Comparison of ENCODE assay signal across 9 cellular contexts in the genomic region with DNA sequence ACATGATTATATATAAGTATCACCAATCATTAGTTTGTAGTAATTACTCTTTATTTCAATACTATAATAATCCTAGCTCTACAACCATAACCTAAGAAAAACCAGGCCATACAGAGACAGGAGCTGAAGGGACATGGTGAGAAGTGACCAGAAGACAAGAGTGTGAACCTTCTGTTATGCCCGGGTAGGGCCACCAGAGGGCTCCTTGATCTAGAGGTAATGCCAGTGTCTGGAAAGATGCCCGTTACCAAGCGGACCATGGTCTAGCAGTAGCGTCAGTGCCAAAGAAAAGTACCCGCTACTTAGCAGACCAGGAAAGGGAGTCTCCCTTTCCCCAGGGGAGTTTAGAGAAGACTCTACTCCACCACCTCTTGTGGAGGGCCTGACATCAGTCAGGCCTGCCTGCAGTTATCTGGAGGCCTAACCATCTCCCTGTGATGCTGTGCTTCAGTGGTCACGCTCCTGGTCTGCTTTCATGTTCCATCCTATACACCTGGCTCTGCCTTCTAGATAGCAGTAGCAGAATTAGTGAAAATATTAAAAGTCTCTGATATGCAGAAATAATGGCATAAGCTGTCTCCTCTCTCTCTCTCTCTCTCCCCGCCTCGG. TPM values are rescaled to one million over a fixed set of nuclear protein-coding genes. Genes with fewer than 3 reads are reported as not detected.
A peak's percentile ranks its signal among the peaks of the same experiment; 100 is the strongest.
DNase-seq lines count a peak whose midpoint lies in the region; ATAC-seq, FAIRE-seq and TF ChIP-seq lines count a peak whose summit lies in the region.
"Not testable (repeated sequence)": the region's sequence is repeated elsewhere in the genome, so short reads cannot be mapped to it uniquely, and the experiment has no call there.
"Had no signal": no experiment of that assay in that cellular context is flagged by ENCODE, and none has a peak within 500 bp of the region (broad histone marks: within the 10 kb centered on the region; RNA-seq: fewer than 3 reads in every experiment).

No MANE protein-coding gene starts in this region.

- H2AFZ ChIP-seq in PC-3 (ENCODE audit: low read length); H1 (ENCODE audit: low read length); keratinocyte (ENCODE audit: control insufficient read depth, low read length): not testable (repeated sequence)

- not testable (repeated sequence) for H2BK20ac ChIP-seq in H1 (ENCODE audit: low read length)

- not testable (repeated sequence) for H3K4me3 Mint-ChIP-seq in activated CD4-positive, alpha-beta T cell treated with anti-CD3 and anti-CD28 coated beads, Interleukin-2, amount 10 ng/mL, durations not matched to agents 24 days and 14 days

- H3K9ac ChIP-seq in PC-3 (ENCODE audit: low read length); H1 (replicated peaks in 1 of 4; ENCODE audit: extremely low read depth in 1 of 4, low read depth in 3 of 4, low read length in 3 of 4); keratinocyte (ENCODE audit: control insufficient read depth, extremely low read depth, insufficient read depth, low read length): not testable (repeated sequence)

- not testable (repeated sequence) for H3K27ac Mint-ChIP-seq in activated CD4-positive, alpha-beta T cell treated with anti-CD3 and anti-CD28 coated beads, Interleukin-2, amount 10 ng/mL, durations not matched to agents 24 days and 14 days

- not testable (repeated sequence) for H3K27ac ChIP-seq in PC-3 (ENCODE audit: low read length); H1 (ENCODE audit: low read depth, low read length); keratinocyte (ENCODE audit: control insufficient read depth, insufficient read depth, low read length)

- H3K4me1 ChIP-seq in PC-3 (ENCODE audit: insufficient read depth, low read length); H1 (replicated peaks in 1 of 4; ENCODE audit: control insufficient read depth in 3 of 4, insufficient read depth in 4 of 4, low read length in 3 of 4); keratinocyte (ENCODE audit: control insufficient read depth, extremely low read depth, insufficient read depth, low read length): not testable (repeated sequence)

- H3K4ac ChIP-seq in H1 (replicated peaks; ENCODE audit: insufficient read length, low read depth, low read length): not testable (repeated sequence)

- not testable (repeated sequence) for H3K79me1 ChIP-seq in H1 (ENCODE audit: low read depth, low read length)

- not testable (repeated sequence) for H3K9me2 ChIP-seq in PC-3 (replicated peaks; ENCODE audit: low read length)

- TF ChIP-seq EP300 in H1 (IDR thresholded peaks at IDR 0.05; ENCODE audit: borderline replicate concordance in 1 of 2, low read depth in 2 of 2, low read length in 2 of 2): not testable (repeated sequence)

- not testable (repeated sequence) for H3K4me3 ChIP-seq in PC-3 (ENCODE audit: low read length); H1 (ENCODE audit: extremely low read depth in 1 of 4, insufficient read depth in 2 of 4, low read depth in 3 of 4, low read length in 4 of 4); keratinocyte (ENCODE audit: control insufficient read depth in 2 of 3, extremely low read depth in 1 of 3, insufficient read depth in 2 of 3, low read depth in 1 of 3, low read length in 3 of 3)

- not testable (repeated sequence) for DNase-seq in D721Med (ENCODE audit: insufficient read length, low spot score); keratinocyte (ENCODE audit: low read depth, low spot score)
- peak; percentile 60 for DNase-seq in H4 (ENCODE audit: low spot score)
- DNase-seq in NAMALWA (ENCODE audit: low spot score): peak; percentile 68
- peak; percentile 65 for DNase-seq in PC-3
- DNase-seq in activated CD4-positive, alpha-beta T cell treated with anti-CD3 and anti-CD28 coated beads, Interleukin-2, amount 10 ng/mL, durations not matched to agents 24 days and 14 days: peak; percentile 63
- DNase-seq in H1 (ENCODE audit: low read depth in 1 of 2, low spot score in 2 of 2): peak in 1 of 2 experiments; percentile 77
- DNase-seq in stimulated activated CD8-positive, alpha-beta memory T cell treated with anti-CD3 and anti-CD28 coated beads, Interleukin-4, amount 100 ng/mL, for 48 hours: peak; percentile 47

- H3K9me3 Mint-ChIP-seq in activated CD4-positive, alpha-beta T cell treated with anti-CD3 and anti-CD28 coated beads, Interleukin-2, amount 10 ng/mL, durations not matched to agents 24 days and 14 days: peaks cover 11% of the 10 kb centered on the region

- H4K91ac ChIP-seq in H1 (replicated peaks; ENCODE audit: insufficient read length, low read length): not testable (repeated sequence)

- H2BK120ac ChIP-seq in H1 (replicated peaks; ENCODE audit: low read depth, low read length): not testable (repeated sequence)

- H3K23ac ChIP-seq in H1 (ENCODE audit: insufficient read length): not testable (repeated sequence)

- TF ChIP-seq RAD21 in H1 (IDR thresholded peaks at IDR 0.05 in 1 of 2, conservative IDR thresholded peaks at IDR 0.05 in 1 of 2; ENCODE audit: low read depth in 2 of 2, low read length in 2 of 2): peak; percentile 49 to 68

- not testable (repeated sequence) for H3K27me3 ChIP-seq in PC-3 (ENCODE audit: low read length); H1 (replicated peaks in 1 of 4; ENCODE audit: control insufficient read depth in 3 of 4, extremely low read depth in 1 of 4, insufficient read depth in 3 of 4, low read length in 3 of 4); keratinocyte (ENCODE audit: control insufficient read depth, extremely low read depth, insufficient read depth, low read length)

- not testable (repeated sequence) for H3K36me3 ChIP-seq in PC-3 (ENCODE audit: low read depth, low read length); H1 (ENCODE audit: control insufficient read depth in 2 of 4, insufficient read depth in 4 of 4, low read length in 3 of 4); keratinocyte (ENCODE audit: control insufficient read depth in 2 of 2, extremely low read depth in 1 of 2, insufficient read depth in 2 of 2, low read length in 2 of 2)

- H3K4me2 ChIP-seq in PC-3 (ENCODE audit: low read length); H1 (ENCODE audit: insufficient read depth in 1 of 2, low read depth in 2 of 2, low read length in 2 of 2); keratinocyte (ENCODE audit: control insufficient read depth, extremely low read depth, insufficient read depth, low read depth, low read length): not testable (repeated sequence)

- not testable (repeated sequence) for H2BK12ac ChIP-seq in H1 (ENCODE audit: low read depth, low read length)

- H4K20me1 ChIP-seq in PC-3 (ENCODE audit: low read length); H1 (replicated peaks in 1 of 2; ENCODE audit: control insufficient read depth in 1 of 2, insufficient read depth in 2 of 2, low read length in 2 of 2); keratinocyte (ENCODE audit: control insufficient read depth, extremely low read depth, insufficient read depth, low read length): not testable (repeated sequence)

- intact Hi-C loops in PC-3 (cut with micrococcal nuclease); activated CD4-positive, alpha-beta T cell treated with anti-CD3 and anti-CD28 coated beads, Interleukin-2, amount 10 ng/mL, durations not matched to agents 24 days and 14 days (cut with micrococcal nuclease): not testable (repeated sequence)

- not testable (repeated sequence) for H2BK5ac ChIP-seq in H1 (ENCODE audit: low read depth, low read length)

- not testable (repeated sequence) for FAIRE-seq in D721Med (lab: Jason Lieb, UNC); H1 (lab: Jason Lieb, UNC); keratinocyte (lab: Jason Lieb, UNC)

- peak; percentile 30 for TF ChIP-seq CTCF in D721Med (IDR thresholded peaks at IDR 0.05; ENCODE audit: insufficient read depth, missing control alignments)
- TF ChIP-seq CTCF in PC-3 (conservative IDR thresholded peaks at IDR 0.05; ENCODE audit: low read depth, low read length): peak; percentile 56
- TF ChIP-seq CTCF in H1 (IDR thresholded peaks at IDR 0.05; ENCODE audit: control extremely low read depth in 1 of 3, insufficient read depth in 1 of 3, low read depth in 1 of 3, low read length in 3 of 3): peak; percentile 39 to 53 (median 41)
- TF ChIP-seq CTCF in keratinocyte (optimal IDR thresholded peaks at IDR 0.05 in 1 of 3, IDR thresholded peaks at IDR 0.05 in 1 of 3, conservative IDR thresholded peaks at IDR 0.05 in 1 of 3; ENCODE audit: extremely low read depth in 1 of 3, insufficient read depth in 2 of 3, low read length in 3 of 3): peak; percentile 37 to 55 (median 47)

- not testable (repeated sequence) for H3K56ac ChIP-seq in H1 (replicated peaks; ENCODE audit: insufficient read length, low read depth, low read length)

- H3F3A ChIP-seq in PC-3 (ENCODE audit: low read length, unreplicated experiment): not testable (repeated sequence)

- not testable (repeated sequence) for H3K27me3 Mint-ChIP-seq in activated CD4-positive, alpha-beta T cell treated with anti-CD3 and anti-CD28 coated beads, Interleukin-2, amount 10 ng/mL, durations not matched to agents 24 days and 14 days

- not testable (repeated sequence) for H3K9me1 ChIP-seq in keratinocyte (ENCODE audit: control insufficient read depth, extremely low read depth, insufficient read depth, low read length)

- H3K14ac ChIP-seq in H1 (ENCODE audit: insufficient read length): not testable (repeated sequence)

- H4K5ac ChIP-seq in H1 (ENCODE audit: insufficient read length, low read depth, low read length): not testable (repeated sequence)

- H3K18ac ChIP-seq in H1 (ENCODE audit: extremely low read depth, low read length): not testable (repeated sequence)

- dilution Hi-C loops in keratinocyte (cut with MboI; ENCODE audit: extremely low pct_ligation_motif_present, low sequenced_read_pairs): not testable (repeated sequence)

- H3K4me1 Mint-ChIP-seq in activated CD4-positive, alpha-beta T cell treated with anti-CD3 and anti-CD28 coated beads, Interleukin-2, amount 10 ng/mL, durations not matched to agents 24 days and 14 days: not testable (repeated sequence)

- not testable (repeated sequence) for H4K8ac ChIP-seq in H1 (ENCODE audit: extremely low read depth, insufficient read depth, low read length)

- CTCF ChIA-PET in PC-3 (lab: Charles Lee): not testable (repeated sequence)
- CTCF ChIA-PET in H1 (lab: Charles Lee; ENCODE audit: partially characterized antibody): interaction anchor here (0.6 to 1.6 kb wide), 16 partner anchors 9 to 950 kb away, joined by 3 to 6 read pairs (median 3); no protein-coding TSS in a partner anchor

- WGBS in H1 (ENCODE audit: extremely low coverage in 1 of 2, insufficient coverage in 1 of 2, insufficient read length in 1 of 2, insufficient replicate concordance in 2 of 2, low coverage in 1 of 2, low lambda C conversion rate in 2 of 2, missing lambda C conversion rate in 1 of 2), 2 experiments: 86% methylated on average over 8 of the region's 8 CpGs; no CpG with 5 or more reads in 1 of the 2 experiments

- TF ChIP-seq POLR2A in H1 (IDR thresholded peaks at IDR 0.05; ENCODE audit: control extremely low read depth in 1 of 2, low read depth in 2 of 2, low read length in 2 of 2): not testable (repeated sequence)

- POLR2A ChIA-PET in PC-3 (lab: Charles Lee; ENCODE audit: unreplicated experiment): interaction anchor here (0.6 kb wide), 1 partner anchor 168 kb away, joined by 4 read pairs; no protein-coding TSS in a partner anchor
- POLR2A ChIA-PET in H1 (lab: Charles Lee; ENCODE audit: partially characterized antibody): not testable (repeated sequence)

- H3K9me3 ChIP-seq in PC-3 (ENCODE audit: low read length); H1 (ENCODE audit: insufficient read depth in 2 of 2, low read depth in 1 of 2, low read length in 1 of 2); keratinocyte (ENCODE audit: control insufficient read depth, low read depth, low read length): not testable (repeated sequence)

- H3K79me2 ChIP-seq in PC-3 (ENCODE audit: low read length); H1 (ENCODE audit: control insufficient read depth in 1 of 2, insufficient read depth in 2 of 2, low read length in 2 of 2); keratinocyte (ENCODE audit: control insufficient read depth, insufficient read depth, low read length): not testable (repeated sequence)

- H2AK5ac ChIP-seq in H1 (ENCODE audit: low read depth, low read length): not testable (repeated sequence)

- ATAC-seq in PC-3: not testable (repeated sequence)

- H2BK15ac ChIP-seq in H1 (ENCODE audit: low read length): not testable (repeated sequence)

- H3K36me3 Mint-ChIP-seq in activated CD4-positive, alpha-beta T cell treated with anti-CD3 and anti-CD28 coated beads, Interleukin-2, amount 10 ng/mL, durations not matched to agents 24 days and 14 days (ENCODE audit: low read depth): not testable (repeated sequence)

- H3K23me2 ChIP-seq in H1 (ENCODE audit: low read depth, low read length): not testable (repeated sequence)

- BruUV-seq in PC-3 (replicated peaks; lab: Mats Ljungman, UMichigan): not testable (repeated sequence)

RNA-seq across cellular contexts. Expression of gene SLC22A16, which starts 18.7 kb away (rescaled TPM):
- not detected in 2 replicates for total RNA-seq in H4 (2014; rRNA removed; shearing (Covaris generic))
- total RNA-seq in PC-3 (2014; rRNA removed): not detected in 2 replicates
- not detected in 2 replicates for total RNA-seq in activated CD4-positive, alpha-beta T cell treated with anti-CD3 and anti-CD28 coated beads, Interleukin-2, amount 10 ng/mL, durations not matched to agents 24 days and 14 days
- total RNA-seq in H1 (2021; fragmentation: NEBNext Ultra II Directional; extraction: Animal tissue kit (Norgen Biotek cat#: 25700)): not detected in 2 replicates
- polyA plus RNA-seq in H1 (2011; rRNA removed) (not detected in 2 replicates), keratinocyte (0.04 TPM in 1 of 3 replicates, not detected in the others)
- not detected for polyA plus RNA-seq in H1 (2011; cell fraction: cytosol; rRNA removed)
- polyA plus RNA-seq in H1 (2011; cell fraction: nucleus; rRNA removed): not detected
- polyA plus RNA-seq in H1 (2012, experiment 1 of 2): not detected in 4 replicates
- not detected for polyA plus RNA-seq in H1 (2012, experiment 2 of 2)
- polyA plus RNA-seq in H1 (2013, experiment 1 of 2): not detected
- polyA plus RNA-seq in H1 (2013, experiment 2 of 2): not detected
- not detected in 2 replicates for polyA minus RNA-seq in H1 (2011; rRNA and poly(A)+ RNA removed)
- not detected for polyA minus RNA-seq in H1 (2011; cell fraction: cytosol; rRNA and poly(A)+ RNA removed)
- not detected for polyA minus RNA-seq in H1 (2011; cell fraction: nucleus; rRNA and poly(A)+ RNA removed)
- polyA plus RNA-seq in keratinocyte (2011; ENCODE audit: low read depth): not detected
- polyA plus RNA-seq in keratinocyte (2011; cell fraction: cytosol; rRNA removed): not detected in 2 replicates
- not detected in 2 replicates for polyA plus RNA-seq in keratinocyte (2011; cell fraction: nucleus; rRNA removed)
- not detected in 2 replicates for polyA plus RNA-seq in keratinocyte (2012; ENCODE audit: low replicate concordance)
- not detected in 3 replicates for polyA minus RNA-seq in keratinocyte
- not detected for polyA minus RNA-seq in keratinocyte (2011; cell fraction: cytosol; rRNA and poly(A)+ RNA removed)
- not detected in 2 replicates for polyA minus RNA-seq in keratinocyte (2011; cell fraction: nucleus; rRNA and poly(A)+ RNA removed)

RNA-seq across cellular contexts. Expression of gene DDO, which starts 42.3 kb away (rescaled TPM):
- 1.4 and 3.6 TPM in 2 replicates for total RNA-seq in H4 (2014; rRNA removed; shearing (Covaris generic))
- not detected in 2 replicates for total RNA-seq in PC-3 (2014; rRNA removed)
- total RNA-seq in activated CD4-positive, alpha-beta T cell treated with anti-CD3 and anti-CD28 coated beads, Interleukin-2, amount 10 ng/mL, durations not matched to agents 24 days and 14 days: not detected in 2 replicates
- not detected in 2 replicates for total RNA-seq in H1 (2021; fragmentation: NEBNext Ultra II Directional; extraction: Animal tissue kit (Norgen Biotek cat#: 25700))
- not detected in 2 replicates for polyA plus RNA-seq in H1 (2011; rRNA removed)
- polyA plus RNA-seq in H1 (2011; cell fraction: cytosol; rRNA removed): not detected
- not detected for polyA plus RNA-seq in H1 (2011; cell fraction: nucleus; rRNA removed)
- polyA plus RNA-seq in H1 (2012, experiment 1 of 2): not detected in 4 replicates
- not detected for polyA plus RNA-seq in H1 (2012, experiment 2 of 2)
- polyA plus RNA-seq in H1 (2013, experiment 1 of 2): not detected
- polyA plus RNA-seq in H1 (2013, experiment 2 of 2): 0.02 TPM
- not detected in 2 replicates for polyA minus RNA-seq in H1 (2011; rRNA and poly(A)+ RNA removed)
- not detected for polyA minus RNA-seq in H1 (2011; cell fraction: cytosol; rRNA and poly(A)+ RNA removed)
- polyA minus RNA-seq in H1 (2011; cell fraction: nucleus; rRNA and poly(A)+ RNA removed): not detected
- polyA plus RNA-seq in keratinocyte: not detected in 3 replicates
- not detected for polyA plus RNA-seq in keratinocyte (2011; ENCODE audit: low read depth)
- polyA plus RNA-seq in keratinocyte (2011; cell fraction: cytosol; rRNA removed): not detected in 2 replicates
- polyA plus RNA-seq in keratinocyte (2011; cell fraction: nucleus; rRNA removed): not detected in 2 replicates
- polyA plus RNA-seq in keratinocyte (2012; ENCODE audit: low replicate concordance): not detected in 2 replicates
- not detected in 3 replicates for polyA minus RNA-seq in keratinocyte
- not detected for polyA minus RNA-seq in keratinocyte (2011; cell fraction: cytosol; rRNA and poly(A)+ RNA removed)
- polyA minus RNA-seq in keratinocyte (2011; cell fraction: nucleus; rRNA and poly(A)+ RNA removed): not detected in 2 replicates
- total RNA-seq: T-helper 2 cell treated with Interferon-gamma antibody and Interleukin-4, amounts not matched to agents 100 ng/mL and 5 ng/mL, for 36 hours had no signal
